ENCODE assay signal across 8 cellular contexts in the genomic region with DNA sequence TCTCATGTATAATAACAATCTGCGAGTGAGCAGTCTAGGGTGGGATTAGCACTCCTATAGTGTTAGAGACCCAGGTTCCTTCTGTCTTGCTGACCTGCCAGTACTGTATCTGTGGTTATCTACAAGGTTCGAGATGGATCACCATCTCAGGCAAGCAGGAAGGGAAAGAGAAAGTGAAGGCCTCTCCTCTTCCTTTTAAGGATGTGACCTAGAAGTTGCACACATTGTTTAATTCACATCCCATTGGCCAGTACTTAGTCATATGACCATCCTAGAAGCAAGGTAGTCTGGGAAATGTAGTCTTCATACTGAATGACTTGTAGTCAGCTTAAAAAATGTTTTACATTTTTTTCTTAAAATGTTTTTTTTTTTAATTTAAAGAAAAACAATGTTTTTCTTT.
A peak's percentile ranks its signal among the peaks of the same experiment; 100 is the strongest.
DNase-seq lines count a peak whose midpoint lies in the region; ATAC-seq and TF ChIP-seq lines count a peak whose summit lies in the region.

No MANE protein-coding gene starts in this region.

- no peaks in the 10 kb centered on the region for H3K4me1 Mint-ChIP-seq in activated T-helper 17 cell treated with anti-CD3 and anti-CD28 coated beads, Interleukin-2, amount 50 U/mL, for 72 hours

- ATAC-seq in GM18499 (IDR thresholded peaks at IDR 0.05; ENCODE audit: insufficient read depth, unreplicated experiment) = peak; percentile 99
- ATAC-seq in HG02678 (IDR thresholded peaks at IDR 0.05; ENCODE audit: unreplicated experiment) = peak; percentile 94
- ATAC-seq in activated T-helper 17 cell treated with anti-CD3 and anti-CD28 coated beads, Interleukin-2, amount 50 U/mL, for 72 hours (replicated peaks) = peak; percentile 99

- peak overlapping the region; percentile 50 for H3K4me3 Mint-ChIP-seq in activated T-helper 17 cell treated with anti-CD3 and anti-CD28 coated beads, Interleukin-2, amount 50 U/mL, for 72 hours

- H3K27me3 ChIP-seq in WERI-Rb-1 (ENCODE audit: insufficient read depth, low read depth, severe bottlenecking) = no peaks in the 10 kb centered on the region

- H3K36me3 ChIP-seq in WERI-Rb-1 = peaks cover 2% of the 10 kb centered on the region; the same call in 1 of the 2 replicates

- no peak overlapping the region for H3K27ac Mint-ChIP-seq in activated T-helper 17 cell treated with anti-CD3 and anti-CD28 coated beads, Interleukin-2, amount 50 U/mL, for 72 hours

- peaks cover 20% of the 10 kb centered on the region for H3K27me3 Mint-ChIP-seq in activated T-helper 17 cell treated with anti-CD3 and anti-CD28 coated beads, Interleukin-2, amount 50 U/mL, for 72 hours

- no peak overlapping the region for H3K27ac ChIP-seq in WERI-Rb-1

- H3K9me3 ChIP-seq in WERI-Rb-1 (ENCODE audit: severe bottlenecking) = no peaks in the 10 kb centered on the region

- no peak overlapping the region for H3K4me3 ChIP-seq in WERI-Rb-1 (ENCODE audit: low read depth, low read length)

- DNase-seq in Ammon's horn (ENCODE audit: low spot score) (peak; percentile 31), MV-4-11 (lab: John Stamatoyannopoulos, UW) (peak; percentile 92), kidney glomerular epithelial cell (lab: John Stamatoyannopoulos, UW) (peak; percentile 57), cortex of kidney (lab: John Stamatoyannopoulos, UW) (no peak), WERI-Rb-1 (no peak)

- no peaks in the 10 kb centered on the region for H3K9me3 Mint-ChIP-seq in activated T-helper 17 cell treated with anti-CD3 and anti-CD28 coated beads, Interleukin-2, amount 50 U/mL, for 72 hours

- TF ChIP-seq CTCF in WERI-Rb-1 (IDR thresholded peaks at IDR 0.05; ENCODE audit: low read depth, low read length) = no peak

- H3K36me3 Mint-ChIP-seq in activated T-helper 17 cell treated with anti-CD3 and anti-CD28 coated beads, Interleukin-2, amount 50 U/mL, for 72 hours (ENCODE audit: low read depth) = no peaks in the 10 kb centered on the region

Comparison
In these comparisons a context has a peak if more than half of its experiments do, and no peak if none do; other contexts are left out.
1. DNase-seq: peak in Ammon's horn (single experiment), MV-4-11 (single experiment) and kidney glomerular epithelial cell (single experiment); none in cortex of kidney (single experiment) and WERI-Rb-1 (single experiment).
2. Peak in every context shown above with its lines, with median percentiles within 50 percentile points of each other: ATAC-seq.